8 cellular contexts compared by ENCODE assay signal in genomic region chr21:32770514-32771133, GRCh38. TPM values are rescaled to one million over a fixed set of nuclear protein-coding genes. Genes with fewer than 3 reads are reported as not detected.
A peak's percentile ranks its signal among the peaks of the same experiment; 100 is the strongest.
DNase-seq lines count a peak whose midpoint lies in the region; ATAC-seq and TF ChIP-seq lines count a peak whose summit lies in the region.

No MANE protein-coding gene starts in this region.

- TF ChIP-seq CTCF in left ventricle myocardium inferior (IDR thresholded peaks at IDR 0.05; ENCODE audit: borderline replicate concordance) (no peak), psoas muscle (IDR thresholded peaks at IDR 0.05) (no peak)

- DNase-seq in NCI-H1092 treated with DMSO at 0.1 percent for 48 hours (lab: John Stamatoyannopoulos, UW) (peak; percentile 39), NCI-H1092 (lab: John Stamatoyannopoulos, UW) (no peak), HS-27A (ENCODE audit: low read depth) (peak; percentile 8), left ventricle myocardium inferior (peak; percentile 18), psoas muscle (no peak), NCI-H510A treated with DMSO at 0.1 percent for 48 hours (lab: John Stamatoyannopoulos, UW) (no peak), NCI-H2196 treated with DMSO at 0.1 percent for 48 hours (lab: John Stamatoyannopoulos, UW; ENCODE audit: unreplicated experiment) (no peak)
- peak in 1 of 2 donors; percentile 40 for DNase-seq in activated T-cell treated with anti-CD3 and anti-CD28 coated beads, Interleukin-2, amount 50 U/mL, for 72 hours

- intact Hi-C loops in left ventricle myocardium inferior (cut with micrococcal nuclease) (no loop called here), psoas muscle (cut with DNase I) (loop anchor here in 1 of 2 donors (2.0 kb wide), 1 partner anchor 42 kb away; the partner anchor contains the start of gene SYNJ1)

- 6 to 9% (median 7%) methylated on average over 14 of the region's 14 CpGs for WGBS in psoas muscle, 3 donors

- peak overlapping the region; percentile 95 for H3K27ac Mint-ChIP-seq in activated T-cell treated with anti-CD3 and anti-CD28 coated beads, Interleukin-2, amount 50 U/mL, for 72 hours

- H3K36me3 Mint-ChIP-seq in activated T-cell treated with anti-CD3 and anti-CD28 coated beads, Interleukin-2, amount 50 U/mL, for 72 hours (ENCODE audit: insufficient read depth in 2 of 2) = peaks cover 24 to 36% of the 10 kb centered on the region in 2 donors

- H3K4me1 ChIP-seq in left ventricle myocardium inferior (peaks cover 55% of the 10 kb centered on the region), psoas muscle (peaks cover 28% of the 10 kb centered on the region)

- H3K4me3 ChIP-seq in left ventricle myocardium inferior = peak overlapping the region; percentile 86
- H3K4me3 ChIP-seq in psoas muscle = peak overlapping the region; percentile 80

- H3K4me1 Mint-ChIP-seq in activated T-cell treated with anti-CD3 and anti-CD28 coated beads, Interleukin-2, amount 50 U/mL, for 72 hours (ENCODE audit: low read depth) = peaks cover 64% of the 10 kb centered on the region

- no peaks in the 10 kb centered on the region for H3K27me3 ChIP-seq in left ventricle myocardium inferior (ENCODE audit: low read depth)
- no peaks in the 10 kb centered on the region for H3K27me3 ChIP-seq in psoas muscle (ENCODE audit: insufficient read depth in 3 of 3, low read length in 2 of 3)

- ATAC-seq in activated T-cell treated with anti-CD3 and anti-CD28 coated beads, Interleukin-2, amount 50 U/mL, for 72 hours (replicated peaks in 1 of 2) = no peak
- no peak for ATAC-seq in psoas muscle

- H3K4me3 Mint-ChIP-seq in activated T-cell treated with anti-CD3 and anti-CD28 coated beads, Interleukin-2, amount 50 U/mL, for 72 hours = peak overlapping the region; percentile 96 to 99

- peak overlapping the region; percentile 96 for H3K27ac ChIP-seq in left ventricle myocardium inferior (replicated peaks)
- peak overlapping the region; percentile 90 for H3K27ac ChIP-seq in psoas muscle

- no peaks in the 10 kb centered on the region for H3K27me3 Mint-ChIP-seq in activated T-cell treated with anti-CD3 and anti-CD28 coated beads, Interleukin-2, amount 50 U/mL, for 72 hours (ENCODE audit: low read depth)

- H3K9me3 Mint-ChIP-seq in activated T-cell treated with anti-CD3 and anti-CD28 coated beads, Interleukin-2, amount 50 U/mL, for 72 hours = peaks cover 2 to 6% of the 10 kb centered on the region in 2 donors

- H3K9me3 ChIP-seq in left ventricle myocardium inferior (replicated peaks) (no peaks in the 10 kb centered on the region), psoas muscle (no peaks in the 10 kb centered on the region)

- H3K36me3 ChIP-seq in left ventricle myocardium inferior (peaks cover 7% of the 10 kb centered on the region), psoas muscle (ENCODE audit: insufficient read depth in 1 of 2, low read depth in 1 of 2) (peaks cover 0 to 29% of the 10 kb centered on the region in 2 donors)

RNA-seq across cellular contexts. Expression of gene PAXBP1, which starts 0.9 kb away (rescaled TPM):
- total RNA-seq in activated T-cell treated with anti-CD3 and anti-CD28 coated beads, Interleukin-2, amount 50 U/mL, for 72 hours = 10 to 100 TPM; 57.5 to 65.0 TPM
- total RNA-seq in left ventricle myocardium inferior (10.7 TPM), psoas muscle (10 to 100 TPM in 3 of 4 donors, 1 to 10 TPM in 1; 9.6 to 18.7 (median 13.6) TPM)
- polyA plus RNA-seq in psoas muscle = 10 to 100 TPM in 1 of 3 donors, 1 to 10 TPM in 2; 9.6 to 15.3 (median 10.0) TPM

RNA-seq across cellular contexts. Expression of gene SYNJ1, which starts 42.8 kb away (rescaled TPM):
- total RNA-seq in activated T-cell treated with anti-CD3 and anti-CD28 coated beads, Interleukin-2, amount 50 U/mL, for 72 hours = 10 to 100 TPM; 17.3 to 17.9 TPM
- total RNA-seq in left ventricle myocardium inferior (12.3 TPM), psoas muscle (10 to 100 TPM; 10.4 to 12.2 (median 11.5) TPM)
- 10 to 100 TPM in 1 of 3 donors, 1 to 10 TPM in 2; 5.9 to 14.8 (median 8.3) TPM for polyA plus RNA-seq in psoas muscle

Comparison
In these comparisons a context has a peak if more than half of its experiments do, and no peak if none do; other contexts are left out.
1. DNase-seq: peak in NCI-H1092 treated with DMSO at 0.1 percent for 48 hours (single experiment), HS-27A (single experiment) and left ventricle myocardium inferior (single experiment); none in NCI-H1092 (single experiment), psoas muscle (0 of 2), NCI-H510A treated with DMSO at 0.1 percent for 48 hours (single experiment) and NCI-H2196 treated with DMSO at 0.1 percent for 48 hours (single experiment).